1 cellular context compared by ENCODE assay signal in genomic region chr10:53370347-53370746, GRCh38.
TF ChIP-seq lines count a peak whose summit lies in the region.

No MANE protein-coding gene starts in this region.

TF ChIP-seq in H1, 55 proteins besides CTCF, POLR2A, EP300 and RAD21:
- TF ChIP-seq ATF3 (IDR thresholded peaks at IDR 0.05; ENCODE audit: insufficient read depth, low read depth, low read length) (no peak), HDAC2 (IDR thresholded peaks at IDR 0.05; ENCODE audit: borderline replicate concordance in 1 of 2, low read depth in 2 of 2, low read length in 2 of 2) (no peak), KDM4A (IDR thresholded peaks at IDR 0.05; ENCODE audit: low read depth, low read length, severe bottlenecking) (no peak), TEAD4 (IDR thresholded peaks at IDR 0.05; ENCODE audit: low read depth, low read length) (no peak)
